Comparison of ENCODE assay signal across 18 cellular contexts in the genomic region with DNA sequence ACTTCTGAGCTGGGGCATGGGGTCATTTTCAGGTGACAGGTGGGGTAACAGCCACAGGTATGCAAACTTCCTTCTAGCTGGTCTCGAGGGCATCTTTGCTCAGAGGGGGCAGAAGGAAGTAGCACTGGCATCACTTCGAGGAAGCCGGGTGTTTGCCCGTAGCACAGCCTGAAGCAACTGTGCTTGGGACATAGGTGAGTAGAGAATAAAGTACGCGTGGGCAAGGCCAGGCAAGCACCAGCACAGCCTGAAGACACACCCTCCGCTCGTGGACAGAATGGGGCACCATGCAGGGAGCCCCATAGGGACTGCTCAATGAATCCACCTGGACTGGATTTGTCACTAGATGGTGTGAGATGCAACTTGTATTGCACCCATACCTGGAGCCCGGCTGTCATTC.
"Had no signal": no experiment of that assay in that cellular context is flagged by ENCODE, and none has a peak within 500 bp of the region (broad histone marks: within the 10 kb centered on the region; RNA-seq: fewer than 3 reads in every experiment).

No MANE protein-coding gene starts in this region.

- ATAC-seq: heart left ventricle; left lobe of liver; mucosa of descending colon; naive thymus-derived CD8-positive, alpha-beta T cell; sciatic nerve; stimulated activated memory B cell treated with anti-CD40 and anti-IgM and Interleukin-4, amounts not matched to agents 10 μg/mL and 1 μg/mL and 100 μg/mL, for 72 hours; upper lobe of right lung had no signal

- DNase-seq: cortex of kidney; dorsolateral prefrontal cortex; effector memory CD4-positive, alpha-beta T cell; erythroblast; heart left ventricle; hippocampal formation; mucosa of descending colon; naive thymus-derived CD8-positive, alpha-beta T cell; posterior cingulate gyrus; spleen; stimulated activated CD4-positive, alpha-beta T cell treated with anti-CD3 and anti-CD28 coated beads, Interleukin-15, amount 100 ng/mL, for 24 hours; stimulated activated CD4-positive, alpha-beta T cell treated with anti-CD3 and anti-CD28 coated beads, Interleukin-1b, Interleukin-23, amount 100 ng/mL, for 48 hours; stimulated activated CD4-positive, alpha-beta T cell treated with anti-CD3 and anti-CD28 coated beads, Interleukin-4, amount 100 ng/mL, for 24 hours; tibial artery; upper lobe of right lung had no signal
